8 cellular contexts compared by ENCODE assay signal in the genomic region with DNA sequence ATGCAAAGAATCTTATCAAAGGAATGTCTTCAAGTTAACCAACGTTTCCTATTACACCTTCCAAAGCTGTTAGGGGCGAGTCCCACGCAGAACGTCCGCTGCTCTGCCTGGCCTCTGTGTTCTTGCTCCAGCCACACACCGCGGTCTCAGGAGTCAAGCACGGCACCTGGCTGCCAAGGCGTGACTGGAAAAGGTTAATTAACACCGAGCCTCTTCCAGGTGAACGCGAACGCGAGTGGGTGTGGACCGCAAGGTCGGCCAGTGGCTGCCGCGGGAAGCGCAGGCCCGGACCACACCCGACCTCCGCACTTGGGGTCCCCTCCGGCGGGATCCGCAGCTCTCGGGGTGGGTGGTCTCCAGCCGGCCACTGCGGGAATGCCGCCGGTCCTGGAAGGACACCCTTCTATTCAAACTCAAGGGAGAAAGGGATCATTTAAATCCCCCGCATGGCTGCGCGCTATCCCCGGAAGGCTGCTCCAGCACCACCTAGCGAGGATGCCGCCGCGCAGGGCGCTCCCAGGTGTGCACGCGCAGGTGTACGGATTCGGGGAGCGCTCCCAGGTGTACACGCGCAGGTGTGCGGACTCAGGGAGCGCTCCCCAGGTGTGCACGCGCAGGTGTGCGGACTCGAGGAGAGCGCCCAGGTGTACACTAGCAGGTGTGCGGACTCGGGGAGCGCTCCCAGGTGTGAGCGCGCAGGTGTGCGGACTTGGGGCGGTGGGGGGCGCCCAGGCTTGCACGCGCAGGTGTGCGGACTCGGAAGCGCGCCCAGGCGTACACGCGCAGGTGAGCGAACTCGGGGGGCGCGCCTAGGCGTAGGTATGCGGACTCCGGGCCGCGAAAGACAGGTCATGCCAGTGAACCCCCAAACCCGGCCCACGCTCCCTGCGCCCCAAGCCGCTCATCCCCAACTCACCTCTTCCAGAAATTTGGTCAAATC. TPM values are rescaled to one million over a fixed set of nuclear protein-coding genes. Genes with fewer than 3 reads are reported as not detected.
DNase-seq lines count a peak whose midpoint lies in the region; ATAC-seq and TF ChIP-seq lines count a peak whose summit lies in the region.

No MANE protein-coding gene starts in this region.

- intact Hi-C loops in left cardiac atrium (cut with DNase I) = no loop called here
- intact Hi-C loops in sciatic nerve (cut with DNase I) = no loop called here

- DNase-seq in ELF-1 (ENCODE audit: low read depth, low spot score) = peak; percentile 65
- no peak for DNase-seq in left cardiac atrium
- DNase-seq in sciatic nerve (ENCODE audit: low spot score) = peak; percentile 68
- DNase-seq in hippocampal formation (lab: John Stamatoyannopoulos, UW) = no peak

- TF ChIP-seq EP300 in Ishikawa (IDR thresholded peaks at IDR 0.05; ENCODE audit: borderline replicate concordance) = no peak

- peaks cover 8% of the 10 kb centered on the region for H3K36me3 Mint-ChIP-seq in activated T-helper 17 cell treated with anti-CD3 and anti-CD28 coated beads, Interleukin-2, amount 50 U/mL, for 72 hours (ENCODE audit: low read depth)

- H3K27me3 Mint-ChIP-seq in activated T-helper 17 cell treated with anti-CD3 and anti-CD28 coated beads, Interleukin-2, amount 50 U/mL, for 72 hours = no peaks in the 10 kb centered on the region

- H3K4me1 Mint-ChIP-seq in activated T-helper 17 cell treated with anti-CD3 and anti-CD28 coated beads, Interleukin-2, amount 50 U/mL, for 72 hours = peaks cover 8% of the 10 kb centered on the region

- no peak for ATAC-seq in activated T-helper 17 cell treated with anti-CD3 and anti-CD28 coated beads, Interleukin-2, amount 50 U/mL, for 72 hours (replicated peaks)
- ATAC-seq in left cardiac atrium (peak; percentile 24 to 45), sciatic nerve (peak; percentile 1), HG02973 (IDR thresholded peaks at IDR 0.05; ENCODE audit: unreplicated experiment) (no peak), GM21381 (IDR thresholded peaks at IDR 0.05; ENCODE audit: unreplicated experiment) (no peak)

- TF ChIP-seq RAD21 in Ishikawa (IDR thresholded peaks at IDR 0.05; ENCODE audit: low read depth) = peak; percentile 30; the same call in 1 of the 2 replicates

- no peak overlapping the region for H3K4me3 Mint-ChIP-seq in activated T-helper 17 cell treated with anti-CD3 and anti-CD28 coated beads, Interleukin-2, amount 50 U/mL, for 72 hours

- H3K9me3 Mint-ChIP-seq in activated T-helper 17 cell treated with anti-CD3 and anti-CD28 coated beads, Interleukin-2, amount 50 U/mL, for 72 hours = no peaks in the 10 kb centered on the region

- peak overlapping the region; percentile 93 for H3K27ac Mint-ChIP-seq in activated T-helper 17 cell treated with anti-CD3 and anti-CD28 coated beads, Interleukin-2, amount 50 U/mL, for 72 hours

TF ChIP-seq in Ishikawa, 13 proteins besides CTCF, POLR2A, EP300 and RAD21:
- TF ChIP-seq EGR1 (IDR thresholded peaks at IDR 0.05) = no peak
- TF ChIP-seq MAX (IDR thresholded peaks at IDR 0.05) = peak; percentile 54; the same call in 1 of the 2 replicates
- TF ChIP-seq REST (IDR thresholded peaks at IDR 0.05; ENCODE audit: low read depth) = no peak
- TF ChIP-seq YY1 (IDR thresholded peaks at IDR 0.05; ENCODE audit: low read depth) = no peak
- no peak for TF ChIP-seq FOXM1 (IDR thresholded peaks at IDR 0.05; ENCODE audit: borderline replicate concordance, low read depth)
- TF ChIP-seq TAF1 (IDR thresholded peaks at IDR 0.05; ENCODE audit: low read depth) = no peak
- peak; percentile 43; the same call in 1 of the 2 replicates for TF ChIP-seq TCF12 (IDR thresholded peaks at IDR 0.05; ENCODE audit: low read depth)
- TF ChIP-seq USF1 (IDR thresholded peaks at IDR 0.05) = no peak
- no peak for TF ChIP-seq TEAD4 (IDR thresholded peaks at IDR 0.05)
- TF ChIP-seq NFIC (IDR thresholded peaks at IDR 0.05) = 0 out of 2 replicates have a peak, but pooled peaks have one; percentile 5
- TF ChIP-seq ZBTB7A (IDR thresholded peaks at IDR 0.05; ENCODE audit: low read depth) = no peak

RNA-seq across cellular contexts. Expression of gene CYB5A, which starts 0.7 kb away (rescaled TPM):
- total RNA-seq in activated T-helper 17 cell treated with anti-CD3 and anti-CD28 coated beads, Interleukin-2, amount 50 U/mL, for 72 hours = 10 to 100 TPM; 32.5 to 33.6 TPM
- total RNA-seq in left cardiac atrium (100 to 1,000 TPM in 1 of 2 donors, 10 to 100 TPM in 1; 66.7 to 122 TPM), sciatic nerve (117 TPM)

RNA-seq across cellular contexts. Expression of gene C18orf63, which starts 24.5 kb away (rescaled TPM):
- not detected for total RNA-seq in activated T-helper 17 cell treated with anti-CD3 and anti-CD28 coated beads, Interleukin-2, amount 50 U/mL, for 72 hours
- total RNA-seq in left cardiac atrium (not detected), sciatic nerve (not detected)

Comparison
In these comparisons a context has a peak if more than half of its experiments do, and no peak if none do; other contexts are left out.
1. DNase-seq: peak in ELF-1 (single experiment) and sciatic nerve (single experiment); none in left cardiac atrium (single experiment) and hippocampal formation (0 of 2).
2. ATAC-seq: peak in left cardiac atrium (2 of 2) and sciatic nerve (single experiment); none in activated T-helper 17 cell treated with anti-CD3 and anti-CD28 coated beads, Interleukin-2, amount 50 U/mL, for 72 hours (single experiment), HG02973 (single experiment) and GM21381 (single experiment).